30 cellular contexts compared by ENCODE assay signal in genomic region chr3:18567293-18567692, GRCh38.
"Had no signal": no experiment of that assay in that cellular context is flagged by ENCODE, and none has a peak within 500 bp of the region (broad histone marks: within the 10 kb centered on the region; RNA-seq: fewer than 3 reads in every experiment).

No MANE protein-coding gene starts in this region.

- ATAC-seq: left colon; left lung; lower lobe of right lung; naive thymus-derived CD8-positive, alpha-beta T cell; pancreas; right cardiac atrium; sciatic nerve had no signal

- H3K27me3 ChIP-seq: left lung, pancreas, stomach, testis, thyroid gland, transverse colon, upper lobe of left lung, vagina had no signal

- H3K4me3 ChIP-seq: left lung, lower lobe of right lung, pancreas, prostate gland, skin epidermis, stomach, testis, thyroid gland, transverse colon, upper lobe of left lung, vagina had no signal

- H3K9me3 ChIP-seq: left lung, lower lobe of right lung, pancreas, prostate gland, stomach, testis, thyroid gland, transverse colon, upper lobe of left lung, vagina had no signal

- H3K36me3 ChIP-seq: left lung, lower lobe of right lung, pancreas, prostate gland, stomach, thyroid gland, transverse colon, upper lobe of left lung, vagina had no signal

- H3K27ac ChIP-seq: left lung, lower lobe of right lung, pancreas, prostate gland, skin epidermis, stomach, testis, thyroid gland, transverse colon, upper lobe of left lung, vagina had no signal

- H3K4me1 ChIP-seq: left lung, lower lobe of right lung, pancreas, prostate gland, stomach, testis, thyroid gland, upper lobe of left lung, vagina had no signal

- H3K27ac Mint-ChIP-seq: immature natural killer cell, nephron had no signal

- H3K4me3 Mint-ChIP-seq: immature natural killer cell; naive thymus-derived CD8-positive, alpha-beta T cell; nephron; neural crest cell had no signal

- H3K4me1 Mint-ChIP-seq: nephron had no signal

- H3K9me3 Mint-ChIP-seq: nephron, neural crest cell had no signal

- H3K27me3 Mint-ChIP-seq: naive thymus-derived CD8-positive, alpha-beta T cell had no signal

- DNase-seq: hypothalamus; immature natural killer cell; kidney; left colon; left lung; lower lobe of right lung; mammary epithelial cell; mesenchymal stem cell; naive thymus-derived CD8-positive, alpha-beta T cell; nucleus accumbens; pancreas; posterior cingulate gyrus; retina; right cardiac atrium; stimulated activated CD4-positive, alpha-beta T cell treated with anti-CD3 and anti-CD28 coated beads, Interleukin-12 subunit alpha, Interleukin-12 subunit beta, amount 100 ng/mL, for 4 hours; stimulated activated CD4-positive, alpha-beta T cell treated with anti-CD3 and anti-CD28 coated beads, Interleukin-15, amount 100 ng/mL, for 24 hours; stimulated activated CD4-positive, alpha-beta T cell treated with anti-CD3 and anti-CD28 coated beads, Interleukin-2, amount 100 ng/mL, for 24 hours; stimulated activated CD4-positive, alpha-beta T cell treated with anti-CD3 and anti-CD28 coated beads, Interleukin-4, amount 100 ng/mL, for 1 hour; stimulated activated naive CD4-positive, alpha-beta T cell; stomach; testis; thyroid gland; transverse colon; upper lobe of left lung had no signal
